In the genomic region with DNA sequence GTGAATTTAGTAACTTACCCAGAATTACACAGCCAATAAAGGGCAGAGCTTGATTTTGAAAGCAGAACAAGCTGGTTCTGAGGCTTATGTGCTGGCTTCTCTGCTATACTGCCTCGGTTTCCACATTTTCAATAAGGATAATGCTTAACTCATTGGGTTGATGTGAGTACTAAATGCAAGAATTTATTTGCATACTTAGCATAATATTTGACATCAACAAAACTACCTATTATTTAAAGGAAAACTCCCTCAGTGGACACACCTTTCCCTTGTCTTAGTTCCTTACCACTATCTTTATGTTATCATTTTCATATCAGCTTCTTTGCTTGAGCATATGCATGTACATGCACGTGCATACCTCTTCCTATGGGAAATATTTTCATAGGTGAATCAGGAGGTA, we compare ENCODE assay signal across 1 cellular context.
A peak's percentile ranks its signal among the peaks of the same experiment; 100 is the strongest.
TF ChIP-seq lines count a peak whose summit lies in the region.

No MANE protein-coding gene starts in this region.

TF ChIP-seq in IMR-90, 13 proteins besides CTCF, POLR2A, EP300 and RAD21:
- TF ChIP-seq MXI1 (IDR thresholded peaks at IDR 0.05; ENCODE audit: borderline replicate concordance, low read depth, low read length), result no peak
- no peak for TF ChIP-seq RCOR1 (IDR thresholded peaks at IDR 0.05; ENCODE audit: insufficient replicate concordance, low read length)
- 0 out of 2 replicates have a peak, but pooled peaks have one; percentile 20 for TF ChIP-seq MAFK (IDR thresholded peaks at IDR 0.05; ENCODE audit: low read depth, low read length)
- TF ChIP-seq MAZ (IDR thresholded peaks at IDR 0.05; ENCODE audit: borderline replicate concordance, low read depth, low read length), result no peak
- TF ChIP-seq NFE2L2 (IDR thresholded peaks at IDR 0.05; ENCODE audit: low read depth, low read length), result no peak
- no peak for TF ChIP-seq CHD1 (IDR thresholded peaks at IDR 0.05; ENCODE audit: low read depth, low read length)
- TF ChIP-seq CEBPB (IDR thresholded peaks at IDR 0.05; ENCODE audit: low read depth, low read length), result no peak
- no peak for TF ChIP-seq ELK1 (IDR thresholded peaks at IDR 0.05; ENCODE audit: borderline replicate concordance, low read depth, low read length)
